Comparison of ENCODE assay signal across 8 cellular contexts in the genomic region with DNA sequence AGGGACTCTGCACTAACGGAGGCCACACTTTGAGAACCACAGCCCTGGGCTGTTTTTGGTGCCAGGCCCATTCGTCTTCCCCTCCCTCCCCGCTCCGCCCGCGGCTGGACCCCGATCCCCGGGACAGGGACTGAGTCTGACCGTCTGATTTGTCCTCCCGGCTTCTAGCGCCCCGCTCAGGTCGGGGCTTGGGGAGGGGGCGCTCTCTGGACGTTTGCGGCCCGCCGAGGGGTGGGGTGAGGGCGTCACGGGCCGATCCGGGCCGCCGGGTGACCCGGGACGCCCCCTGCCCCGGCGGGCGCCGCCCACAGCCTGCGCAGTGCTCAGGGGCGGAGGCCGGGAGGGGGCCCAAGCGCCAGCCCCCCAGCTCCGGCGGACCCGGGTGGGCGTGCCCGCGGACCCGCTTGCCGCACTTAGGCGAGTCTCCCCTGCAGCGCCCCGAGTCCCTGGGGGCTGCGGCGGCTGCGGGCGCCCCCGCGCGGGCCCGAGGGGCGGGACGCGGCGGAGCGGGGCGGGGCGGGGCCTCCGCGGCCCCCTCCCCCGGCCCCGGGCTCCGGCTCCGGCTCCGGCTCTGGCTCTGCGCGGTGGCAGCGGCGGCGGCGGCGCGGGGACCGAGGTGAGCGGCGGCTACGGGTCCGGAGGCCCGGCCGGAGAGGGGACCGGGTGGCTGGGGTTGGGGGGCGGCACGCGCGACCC. TPM values are rescaled to one million over a fixed set of nuclear protein-coding genes. Genes with fewer than 3 reads are reported as not detected.
DNase-seq lines count a peak whose midpoint lies in the region; ATAC-seq and TF ChIP-seq lines count a peak whose summit lies in the region.

No MANE protein-coding gene starts in this region.

- no peaks in the 10 kb centered on the region for H3K36me3 ChIP-seq in smooth muscle cell (ENCODE audit: low read depth)

- intact Hi-C loops in Right ventricle myocardium inferior (cut with DNase I) (no loop called here), cardiac septum (cut with DNase I) (no loop called here)

- peaks cover 18% of the 10 kb centered on the region for H4K20me1 ChIP-seq in smooth muscle cell (ENCODE audit: low read depth)

- H3K79me2 ChIP-seq in smooth muscle cell (ENCODE audit: low read depth) = peaks cover 11% of the 10 kb centered on the region

- peaks cover 5% of the 10 kb centered on the region for H3K4me1 ChIP-seq in smooth muscle cell (ENCODE audit: low read depth)

- WGBS in smooth muscle cell (ENCODE audit: low lambda C conversion rate) = under 1% methylated on average over 28 of the region's 87 CpGs

- peaks cover 57% of the 10 kb centered on the region for H3K4me1 Mint-ChIP-seq in activated naive CD4-positive, alpha-beta T cell treated with anti-CD3 and anti-CD28 coated beads, Interleukin-2, amount 50 U/mL, for 24 hours
- H3K4me1 Mint-ChIP-seq in glutamatergic neuron (ENCODE audit: low read depth, unreplicated experiment) = peaks cover 5% of the 10 kb centered on the region

- peak; percentile 2 for TF ChIP-seq CTCF in smooth muscle cell (IDR thresholded peaks at IDR 0.05; ENCODE audit: borderline replicate concordance, insufficient read depth, poor library complexity, severe bottlenecking)
- TF ChIP-seq CTCF in glutamatergic neuron (IDR thresholded peaks at IDR 0.05; ENCODE audit: partially characterized antibody, unreplicated experiment) = no peak

- peak overlapping the region; percentile 78 for H2AFZ ChIP-seq in smooth muscle cell (ENCODE audit: low read depth)

- H3K9me3 Mint-ChIP-seq in activated naive CD4-positive, alpha-beta T cell treated with anti-CD3 and anti-CD28 coated beads, Interleukin-2, amount 50 U/mL, for 24 hours = no peaks in the 10 kb centered on the region
- H3K9me3 Mint-ChIP-seq in glutamatergic neuron (ENCODE audit: unreplicated experiment) = peaks cover 10% of the 10 kb centered on the region

- no peak overlapping the region for H3K27ac ChIP-seq in smooth muscle cell (ENCODE audit: low read depth)

- H3K4me3 ChIP-seq in iPS-18c (ENCODE audit: insufficient read depth, low read depth, low read length) (peak overlapping the region; percentile 52), smooth muscle cell (peak overlapping the region; percentile 84)

- H3K9me3 ChIP-seq in iPS-18c (ENCODE audit: control insufficient read depth, insufficient read depth, low read length) = no peaks in the 10 kb centered on the region
- H3K9me3 ChIP-seq in smooth muscle cell (replicated peaks; ENCODE audit: low read depth) = no peaks in the 10 kb centered on the region

- no peaks in the 10 kb centered on the region for H3K27me3 ChIP-seq in smooth muscle cell (ENCODE audit: low read depth)

- H3K27me3 Mint-ChIP-seq in activated naive CD4-positive, alpha-beta T cell treated with anti-CD3 and anti-CD28 coated beads, Interleukin-2, amount 50 U/mL, for 24 hours = no peaks in the 10 kb centered on the region
- peaks cover 7% of the 10 kb centered on the region for H3K27me3 Mint-ChIP-seq in glutamatergic neuron (ENCODE audit: unreplicated experiment)

- DNase-seq in Right ventricle myocardium inferior (ENCODE audit: missing footprints) (peak; percentile 75), cardiac septum (ENCODE audit: low spot score) (no peak), smooth muscle cell (lab: John Stamatoyannopoulos, UW; ENCODE audit: unreplicated experiment) (no peak), kidney glomerular epithelial cell (lab: John Stamatoyannopoulos, UW) (no peak), glutamatergic neuron (no peak)

- H3F3A ChIP-seq in smooth muscle cell (ENCODE audit: low read depth) = no peaks in the 10 kb centered on the region

- peak overlapping the region; percentile 19 for H3K4me3 Mint-ChIP-seq in activated naive CD4-positive, alpha-beta T cell treated with anti-CD3 and anti-CD28 coated beads, Interleukin-2, amount 50 U/mL, for 24 hours
- no peak overlapping the region for H3K4me3 Mint-ChIP-seq in glutamatergic neuron (ENCODE audit: unreplicated experiment)

- H3K27ac Mint-ChIP-seq in activated naive CD4-positive, alpha-beta T cell treated with anti-CD3 and anti-CD28 coated beads, Interleukin-2, amount 50 U/mL, for 24 hours = no peak overlapping the region
- no peak overlapping the region for H3K27ac Mint-ChIP-seq in glutamatergic neuron (ENCODE audit: unreplicated experiment)

- peak overlapping the region; percentile 66 for H3K9ac ChIP-seq in smooth muscle cell (ENCODE audit: low read depth)

- H3K4me2 ChIP-seq in smooth muscle cell = peak overlapping the region; percentile 94

- H3K36me3 Mint-ChIP-seq in activated naive CD4-positive, alpha-beta T cell treated with anti-CD3 and anti-CD28 coated beads, Interleukin-2, amount 50 U/mL, for 24 hours = no peaks in the 10 kb centered on the region
- no peaks in the 10 kb centered on the region for H3K36me3 Mint-ChIP-seq in glutamatergic neuron (ENCODE audit: unreplicated experiment)

- ATAC-seq in Right ventricle myocardium inferior (peak; percentile 40), HG03460 (IDR thresholded peaks at IDR 0.05; ENCODE audit: unreplicated experiment) (no peak)

RNA-seq across cellular contexts. Expression of a gene that starts 33.7 kb away (rescaled TPM):
- total RNA-seq in Right ventricle myocardium inferior (2.9 TPM), cardiac septum (3.2 TPM), smooth muscle cell (9.1 and 16.3 TPM in 2 replicates), glutamatergic neuron (ENCODE audit: unreplicated experiment) (17.5 TPM)
- 21.6 and 25.5 TPM in 2 replicates for polyA plus RNA-seq in smooth muscle cell
